ENCODE assay signal across 2 cellular contexts in genomic region chr15:89822611-89822950, GRCh38.
TF ChIP-seq lines count a peak whose summit lies in the region.

No MANE protein-coding gene starts in this region.

TF ChIP-seq in A549, 52 proteins besides CTCF, POLR2A, EP300 and RAD21:
- TF ChIP-seq ESRRA (IDR thresholded peaks at IDR 0.05; ENCODE audit: borderline replicate concordance, low read length) = no peak
- TF ChIP-seq MAZ (IDR thresholded peaks at IDR 0.05; ENCODE audit: borderline replicate concordance, low read depth, low read length) = no peak

TF ChIP-seq in HEK293, 187 proteins besides CTCF, POLR2A, EP300 and RAD21 (continued from another document):
- TF ChIP-seq ZNF624 (tag by site-specific recombination; IDR thresholded peaks at IDR 0.05) = no peak
